14 cellular contexts compared by ENCODE assay signal in genomic region chr10:32972454-32972853, GRCh38. TPM values are rescaled to one million over a fixed set of nuclear protein-coding genes. Genes with fewer than 3 reads are reported as not detected.
DNase-seq lines count a peak whose midpoint lies in the region; ATAC-seq and TF ChIP-seq lines count a peak whose summit lies in the region.
"Had no signal": no experiment of that assay in that cellular context is flagged by ENCODE, and none has a peak within 500 bp of the region (broad histone marks: within the 10 kb centered on the region; RNA-seq: fewer than 3 reads in every experiment).

No MANE protein-coding gene starts in this region.

- TF ChIP-seq CTCF in left ventricle myocardium inferior (IDR thresholded peaks at IDR 0.05; ENCODE audit: borderline replicate concordance) (no peak), OCI-LY1 (IDR thresholded peaks at IDR 0.05; ENCODE audit: low read length) (no peak), gastroesophageal sphincter (IDR thresholded peaks at IDR 0.05) (no peak)

- WGBS in right cardiac atrium = 71% methylated on average over 4 of the region's 4 CpGs
- 78 to 82% methylated on average over 4 of the region's 4 CpGs for WGBS in gastroesophageal sphincter (ENCODE audit: low coverage in 1 of 2), 2 donors

- peak overlapping the region; percentile 22; the same call in 1 of the 2 replicates for H3K9ac ChIP-seq in OCI-LY1 (ENCODE audit: low read length)

- H3K9me3 ChIP-seq in left ventricle myocardium inferior (replicated peaks) (no peaks in the 10 kb centered on the region), right cardiac atrium (ENCODE audit: control insufficient read depth, low read length) (no peaks in the 10 kb centered on the region), OCI-LY1 (ENCODE audit: low read length) (no peaks in the 10 kb centered on the region), gastroesophageal sphincter (no peaks in the 10 kb centered on the region)
- H3K9me3 ChIP-seq: SJSA1, uterus had no signal

- H3K27ac ChIP-seq in left ventricle myocardium inferior (replicated peaks) (peak overlapping the region; percentile 61), right cardiac atrium (ENCODE audit: low read length) (no peak overlapping the region), OCI-LY1 (ENCODE audit: low read depth, low read length, poor library complexity, severe bottlenecking) (peak overlapping the region; percentile 92), gastroesophageal sphincter (peak overlapping the region in 3 of 4 donors; percentile 34 to 58 (median 57))
- H3K27ac ChIP-seq: SJSA1 had no signal

- no peaks in the 10 kb centered on the region for H4K20me1 ChIP-seq in OCI-LY1 (ENCODE audit: insufficient read depth, low read length)

- no peak for TF ChIP-seq EP300 in gastroesophageal sphincter (IDR thresholded peaks at IDR 0.05)

- H3K4me1 ChIP-seq in left ventricle myocardium inferior (peaks cover 16% of the 10 kb centered on the region), right cardiac atrium (ENCODE audit: control insufficient read depth, insufficient read depth, low read length) (no peaks in the 10 kb centered on the region), OCI-LY1 (ENCODE audit: insufficient read depth, low read length, severe bottlenecking) (peaks cover 52% of the 10 kb centered on the region), gastroesophageal sphincter (peaks cover 0 to 17% (median 0%) of the 10 kb centered on the region in 3 donors)
- H3K4me1 ChIP-seq: SJSA1, uterus had no signal

- no peak overlapping the region for H2AFZ ChIP-seq in OCI-LY1 (ENCODE audit: low read length)

- peak overlapping the region; percentile 52 for H3K4me2 ChIP-seq in OCI-LY1 (ENCODE audit: low read length)

- no peaks in the 10 kb centered on the region for H3F3A ChIP-seq in OCI-LY1 (ENCODE audit: insufficient read depth, low read length)

- H3K36me3 ChIP-seq in left ventricle myocardium inferior = no peaks in the 10 kb centered on the region
- H3K36me3 ChIP-seq in OCI-LY1 (ENCODE audit: insufficient read depth, low read length) = no peaks in the 10 kb centered on the region
- H3K36me3 ChIP-seq in gastroesophageal sphincter = no peaks in the 10 kb centered on the region
- H3K36me3 ChIP-seq: SJSA1, uterus had no signal

- H3K4me3 ChIP-seq in left ventricle myocardium inferior (no peak overlapping the region), right cardiac atrium (ENCODE audit: low read length) (no peak overlapping the region), OCI-LY1 (ENCODE audit: low read depth, low read length, poor library complexity, severe bottlenecking) (peak overlapping the region; percentile 35), gastroesophageal sphincter (no peak overlapping the region)
- H3K4me3 ChIP-seq: SJSA1, uterus had no signal

- DNase-seq in left ventricle myocardium inferior = no peak
- no peak for DNase-seq in right cardiac atrium
- no peak for DNase-seq in DMS153 treated with DMSO at 0.1 percent for 48 hours (lab: John Stamatoyannopoulos, UW; ENCODE audit: unreplicated experiment)
- no peak for DNase-seq in NCI-H226
- no peak for DNase-seq in HUDEP-2 (lab: John Stamatoyannopoulos, UW; ENCODE audit: unreplicated experiment in 76 of 76)
- DNase-seq: activated CD4-positive, CD25-positive, alpha-beta regulatory T cell treated with anti-CD3 and anti-CD28 coated beads, Interleukin-2, amount 50 U/mL, for 72 hours; amniotic stem cell; islet precursor cell; stimulated activated CD4-positive, alpha-beta T cell treated with anti-CD3 and anti-CD28 coated beads, Interleukin-12 subunit alpha, Interleukin-12 subunit beta, amount 100 ng/mL, for 4 hours; uterus had no signal

- H3K79me2 ChIP-seq in OCI-LY1 (ENCODE audit: insufficient read depth, low read length) = no peaks in the 10 kb centered on the region

- H3K27me3 ChIP-seq in left ventricle myocardium inferior (ENCODE audit: low read depth) = no peaks in the 10 kb centered on the region
- H3K27me3 ChIP-seq in right cardiac atrium (ENCODE audit: control insufficient read depth, insufficient read depth) = no peaks in the 10 kb centered on the region
- no peaks in the 10 kb centered on the region for H3K27me3 ChIP-seq in OCI-LY1 (ENCODE audit: insufficient read depth, low read length)
- no peaks in the 10 kb centered on the region for H3K27me3 ChIP-seq in gastroesophageal sphincter
- H3K27me3 ChIP-seq: SJSA1, uterus had no signal

- H3K9me2 ChIP-seq in OCI-LY1 (ENCODE audit: low read depth, low read length) = no peaks in the 10 kb centered on the region

- intact Hi-C loops in left ventricle myocardium inferior (cut with micrococcal nuclease) = no loop called here
- intact Hi-C loops in right cardiac atrium (cut with DNase I) = no loop called here

- ATAC-seq in right cardiac atrium = no peak
- no peak for ATAC-seq in gastroesophageal sphincter
- ATAC-seq in HG03135 (IDR thresholded peaks at IDR 0.05; ENCODE audit: unreplicated experiment) = no peak

- no peak for TF ChIP-seq POLR2A in gastroesophageal sphincter (IDR thresholded peaks at IDR 0.05)

RNA-seq across cellular contexts. Expression of gene ITGB1, which starts 14.4 kb away (rescaled TPM):
- total RNA-seq in left ventricle myocardium inferior (542 TPM), right cardiac atrium (100 to 1,000 TPM; 453 to 583 (median 494) TPM), gastroesophageal sphincter (1,000 to 10,000 TPM in 3 of 4 donors, 100 to 1,000 TPM in 1; 998 to 2,832 (median 1,462) TPM)
- 259 TPM for polyA plus RNA-seq in right cardiac atrium
